9 cellular contexts compared by ENCODE assay signal in genomic region chr9:73349476-73349875, GRCh38.
"Had no signal": no experiment of that assay in that cellular context is flagged by ENCODE, and none has a peak within 500 bp of the region (broad histone marks: within the 10 kb centered on the region; RNA-seq: fewer than 3 reads in every experiment).

No MANE protein-coding gene starts in this region.

- ATAC-seq: HCT116, K562 had no signal

- H3K4me3 ChIP-seq: GM23248, HAP-1, K562 had no signal

- H3K4me1 ChIP-seq: HAP-1 had no signal

- DNase-seq: GM23248, GOT3, H7, HFFc6, IMR-90 had no signal

- H3K27ac Mint-ChIP-seq: HFFc6 had no signal

- FAIRE-seq: HTR-8/SVneo, K562 had no signal

- H3K27ac ChIP-seq: GM23248 had no signal

- H3K36me3 ChIP-seq: HAP-1 had no signal

- H3K4me3 Mint-ChIP-seq: HFFc6 had no signal
